ENCODE assay signal across 9 cellular contexts in the genomic region with DNA sequence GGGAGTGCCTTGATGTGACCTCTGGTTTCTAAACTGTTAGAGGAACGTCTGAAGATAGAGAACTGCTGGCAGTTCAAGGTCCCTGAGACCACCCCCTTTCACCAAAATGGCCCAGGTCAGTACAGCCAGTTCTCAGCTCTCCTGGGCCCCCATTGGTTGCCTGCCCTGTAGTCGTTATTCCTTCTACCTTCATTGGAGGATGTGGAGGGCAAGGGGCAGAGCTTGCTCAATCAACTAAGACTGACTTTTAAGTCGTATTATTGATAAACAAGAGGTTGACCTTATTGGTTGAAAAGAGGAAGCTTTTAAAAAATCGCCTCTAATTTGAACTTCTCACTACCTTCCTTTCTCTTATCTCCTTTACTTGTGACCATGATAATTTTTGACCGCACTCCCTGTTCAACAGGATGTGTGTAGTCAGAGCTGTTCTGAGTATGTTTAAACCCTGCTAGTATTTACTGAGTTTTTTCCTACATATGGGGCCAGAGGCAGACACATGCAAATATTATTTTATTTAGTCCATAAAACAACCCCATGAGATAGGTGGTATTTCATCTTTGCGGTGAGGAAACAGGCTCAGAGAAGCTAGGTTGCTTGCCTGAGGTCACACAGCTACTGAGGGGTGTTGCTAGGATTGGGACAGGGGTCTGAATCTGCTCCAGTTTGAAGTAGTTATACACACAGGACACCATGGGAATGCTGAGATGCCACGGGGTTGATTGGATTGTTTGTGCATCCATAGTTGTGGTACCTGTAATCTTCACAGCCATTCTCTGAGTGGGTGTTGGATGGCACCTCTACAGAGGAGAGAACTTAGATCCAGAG. TPM values are rescaled to one million over a fixed set of nuclear protein-coding genes. Genes with fewer than 3 reads are reported as not detected.
DNase-seq lines count a peak whose midpoint lies in the region; ATAC-seq and TF ChIP-seq lines count a peak whose summit lies in the region.
"Had no signal": no experiment of that assay in that cellular context is flagged by ENCODE, and none has a peak within 500 bp of the region (broad histone marks: within the 10 kb centered on the region; RNA-seq: fewer than 3 reads in every experiment).

No MANE protein-coding gene starts in this region.

- intact Hi-C loops in activated CD8-positive, alpha-beta T cell treated with anti-CD3 and anti-CD28 coated beads for 36 hours (cut with micrococcal nuclease), result no loop called here
- intact Hi-C loops in sciatic nerve (cut with DNase I), result no loop called here

- H3K36me3 Mint-ChIP-seq in activated CD8-positive, alpha-beta T cell treated with anti-CD3 and anti-CD28 coated beads for 36 hours (ENCODE audit: low read depth), result peaks cover 1% of the 10 kb centered on the region
- no peaks in the 10 kb centered on the region for H3K36me3 Mint-ChIP-seq in neural crest cell (ENCODE audit: low read depth)

- H3K4me3 Mint-ChIP-seq in activated CD8-positive, alpha-beta T cell treated with anti-CD3 and anti-CD28 coated beads for 36 hours, result no peak overlapping the region
- peak overlapping the region; percentile 96 for H3K4me3 Mint-ChIP-seq in neural crest cell

- DNase-seq in activated CD8-positive, alpha-beta T cell treated with anti-CD3 and anti-CD28 coated beads for 36 hours, result no peak
- DNase-seq in neural crest cell (ENCODE audit: low read depth, low spot score), result no peak
- no peak for DNase-seq in sciatic nerve (ENCODE audit: low spot score)
- no peak for DNase-seq in activated naive CD4-positive, alpha-beta T cell treated with anti-CD3 and anti-CD28 coated beads, Interleukin-2, amount 50 U/mL, for 16 hours
- no peak for DNase-seq in NCI-H345 (lab: John Stamatoyannopoulos, UW)
- DNase-seq in NCI-H2029 treated with DMSO at 0.1 percent for 48 hours (lab: John Stamatoyannopoulos, UW), result no peak
- DNase-seq: NCI-H1930 had no signal

- no peaks in the 10 kb centered on the region for H3K27me3 Mint-ChIP-seq in activated CD8-positive, alpha-beta T cell treated with anti-CD3 and anti-CD28 coated beads for 36 hours
- no peaks in the 10 kb centered on the region for H3K27me3 Mint-ChIP-seq in neural crest cell (ENCODE audit: low read depth)

- CTCF ChIA-PET in activated CD8-positive, alpha-beta T cell treated with anti-CD3 and anti-CD28 coated beads for 36 hours (lab: Charles Lee), result interaction anchor here (0.7 to 1.5 kb wide), 5 partner anchors 10 to 69 kb away, joined by 3 to 6 read pairs (median 4); no protein-coding TSS in a partner anchor

- peak overlapping the region; percentile 54 for H3K27ac Mint-ChIP-seq in activated CD8-positive, alpha-beta T cell treated with anti-CD3 and anti-CD28 coated beads for 36 hours
- H3K27ac Mint-ChIP-seq in neural crest cell (ENCODE audit: unreplicated experiment), result no peak overlapping the region

- peaks cover 71% of the 10 kb centered on the region for H3K4me1 Mint-ChIP-seq in activated CD8-positive, alpha-beta T cell treated with anti-CD3 and anti-CD28 coated beads for 36 hours (ENCODE audit: low read depth)
- H3K4me1 Mint-ChIP-seq in neural crest cell, result peaks cover 64% of the 10 kb centered on the region

- ATAC-seq in GM18498 (IDR thresholded peaks at IDR 0.05; ENCODE audit: unreplicated experiment) (peak; percentile 19), HG02610 (IDR thresholded peaks at IDR 0.05; ENCODE audit: unreplicated experiment) (peak; percentile 29), sciatic nerve (no peak)
- ATAC-seq in activated CD8-positive, alpha-beta T cell treated with anti-CD3 and anti-CD28 coated beads for 36 hours, result no peak

- no peak for TF ChIP-seq CTCF in activated CD8-positive, alpha-beta T cell treated with anti-CD3 and anti-CD28 coated beads for 36 hours (IDR thresholded peaks at IDR 0.05)
- no peak for TF ChIP-seq CTCF in neural crest cell (conservative IDR thresholded peaks at IDR 0.05)

- no peaks in the 10 kb centered on the region for H3K9me3 Mint-ChIP-seq in activated CD8-positive, alpha-beta T cell treated with anti-CD3 and anti-CD28 coated beads for 36 hours
- H3K9me3 Mint-ChIP-seq in neural crest cell, result no peaks in the 10 kb centered on the region

- POLR2A ChIA-PET in activated CD8-positive, alpha-beta T cell treated with anti-CD3 and anti-CD28 coated beads for 36 hours (lab: Charles Lee), result interaction anchor here (0.8 to 1.2 kb wide), 3 partner anchors 12 to 47 kb away, joined by 3 to 4 read pairs (median 3); no protein-coding TSS in a partner anchor

RNA-seq across cellular contexts. Expression of a gene that starts 2.9 kb away (rescaled TPM):
- 1 to 10 TPM; 6.3 to 6.8 TPM for total RNA-seq in activated CD8-positive, alpha-beta T cell treated with anti-CD3 and anti-CD28 coated beads for 36 hours
- 6.9 and 11.5 TPM in 2 replicates for total RNA-seq in neural crest cell
- total RNA-seq in sciatic nerve, result 6.7 TPM

RNA-seq across cellular contexts. Expression of a gene that starts 2.9 kb away (rescaled TPM):
- 10 to 100 TPM; 14.0 to 15.0 TPM for total RNA-seq in activated CD8-positive, alpha-beta T cell treated with anti-CD3 and anti-CD28 coated beads for 36 hours
- 50.1 and 51.7 TPM in 2 replicates for total RNA-seq in neural crest cell
- total RNA-seq in sciatic nerve, result 152 TPM

Comparison
In these comparisons a context has a peak if more than half of its experiments do, and no peak if none do; other contexts are left out.
1. ATAC-seq: peak in GM18498 (single experiment) and HG02610 (single experiment); none in activated CD8-positive, alpha-beta T cell treated with anti-CD3 and anti-CD28 coated beads for 36 hours (single experiment) and sciatic nerve (single experiment).